In genomic region chr6:33592280-33592594, GRCh38 we compare ENCODE assay signal across 1 cellular context.
TF ChIP-seq lines count a peak whose summit lies in the region.

No MANE protein-coding gene starts in this region.

TF ChIP-seq in WTC11, 78 proteins besides CTCF, POLR2A, EP300 and RAD21 (continued from another document):
- TF ChIP-seq ARID4B (CRISPR knock-in tag; IDR thresholded peaks at IDR 0.05; ENCODE audit: borderline replicate concordance) (no peak), ZSCAN18 (CRISPR knock-in tag; IDR thresholded peaks at IDR 0.05) (no peak), FOXJ3 (CRISPR knock-in tag; IDR thresholded peaks at IDR 0.05; ENCODE audit: borderline replicate concordance) (no peak), ATF1 (CRISPR knock-in tag; IDR thresholded peaks at IDR 0.05) (no peak), PRRX2 (CRISPR knock-in tag; IDR thresholded peaks at IDR 0.05) (no peak), GRHL2 (CRISPR knock-in tag; IDR thresholded peaks at IDR 0.05; ENCODE audit: insufficient replicate concordance, severe bottlenecking) (no peak), ZBTB43 (CRISPR knock-in tag; IDR thresholded peaks at IDR 0.05) (no peak), TEAD1 (CRISPR knock-in tag; IDR thresholded peaks at IDR 0.05) (no peak), ELF4 (CRISPR knock-in tag; IDR thresholded peaks at IDR 0.05; ENCODE audit: low read depth) (no peak), ZNF423 (CRISPR knock-in tag; IDR thresholded peaks at IDR 0.05) (no peak), CREB1 (CRISPR knock-in tag; IDR thresholded peaks at IDR 0.05) (no peak), IRF2 (CRISPR knock-in tag; IDR thresholded peaks at IDR 0.05; ENCODE audit: borderline replicate concordance, low read depth) (no peak)
- TF ChIP-seq, protein P1, sequence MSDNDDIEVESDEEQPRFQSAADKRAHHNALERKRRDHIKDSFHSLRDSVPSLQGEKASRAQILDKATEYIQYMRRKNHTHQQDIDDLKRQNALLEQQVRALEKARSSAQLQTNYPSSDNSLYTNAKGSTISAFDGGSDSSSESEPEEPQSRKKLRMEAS (CRISPR knock-in tag; IDR thresholded peaks at IDR 0.05): no peak
- TF ChIP-seq, protein P2, sequence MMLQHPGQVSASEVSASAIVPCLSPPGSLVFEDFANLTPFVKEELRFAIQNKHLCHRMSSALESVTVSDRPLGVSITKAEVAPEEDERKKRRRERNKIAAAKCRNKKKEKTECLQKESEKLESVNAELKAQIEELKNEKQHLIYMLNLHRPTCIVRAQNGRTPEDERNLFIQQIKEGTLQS (CRISPR knock-in tag; conservative IDR thresholded peaks at IDR 0.05): no peak
- TF ChIP-seq, protein P3, sequence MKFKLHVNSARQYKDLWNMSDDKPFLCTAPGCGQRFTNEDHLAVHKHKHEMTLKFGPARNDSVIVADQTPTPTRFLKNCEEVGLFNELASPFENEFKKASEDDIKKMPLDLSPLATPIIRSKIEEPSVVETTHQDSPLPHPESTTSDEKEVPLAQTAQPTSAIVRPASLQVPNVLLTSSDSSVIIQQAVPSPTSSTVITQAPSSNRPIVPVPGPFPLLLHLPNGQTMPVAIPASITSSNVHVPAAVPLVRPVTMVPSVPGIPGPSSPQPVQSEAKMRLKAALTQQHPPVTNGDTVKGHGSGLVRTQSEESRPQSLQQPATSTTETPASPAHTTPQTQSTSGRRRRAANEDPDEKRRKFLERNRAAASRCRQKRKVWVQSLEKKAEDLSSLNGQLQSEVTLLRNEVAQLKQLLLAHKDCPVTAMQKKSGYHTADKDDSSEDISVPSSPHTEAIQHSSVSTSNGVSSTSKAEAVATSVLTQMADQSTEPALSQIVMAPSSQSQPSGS (CRISPR knock-in tag; IDR thresholded peaks at IDR 0.05; ENCODE audit: borderline replicate concordance, low read depth): no peak
